In the genomic region with DNA sequence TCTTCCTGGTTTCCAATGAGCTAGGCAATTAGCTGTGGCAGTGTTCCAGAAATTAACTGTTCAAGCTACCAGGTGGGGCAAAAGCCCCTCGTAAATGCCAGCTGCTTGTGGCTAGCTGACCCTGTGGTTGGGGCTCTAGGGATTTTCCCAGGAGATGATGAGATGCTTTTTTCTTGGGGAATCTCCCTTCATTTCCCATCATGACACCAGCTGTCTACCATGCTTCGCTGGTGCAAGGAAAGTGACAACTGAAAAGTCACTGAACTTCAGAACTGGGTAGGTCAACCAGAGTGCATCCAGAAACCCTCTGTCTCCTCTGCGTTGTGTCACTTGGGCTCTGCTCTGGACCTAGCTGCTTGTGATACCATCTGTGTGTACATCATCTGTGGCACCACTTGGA, we compare ENCODE assay signal across 12 cellular contexts.
DNase-seq lines count a peak whose midpoint lies in the region; ATAC-seq, FAIRE-seq and TF ChIP-seq lines count a peak whose summit lies in the region.
"Had no signal": no experiment of that assay in that cellular context is flagged by ENCODE, and none has a peak within 500 bp of the region (broad histone marks: within the 10 kb centered on the region; RNA-seq: fewer than 3 reads in every experiment).

No MANE protein-coding gene starts in this region.

- H3K27ac ChIP-seq in tibial nerve (no peak overlapping the region), vagina (no peak overlapping the region)

- no peak for TF ChIP-seq POLR2A in GM12891 (IDR thresholded peaks at IDR 0.05; ENCODE audit: low read depth, low read length)
- TF ChIP-seq POLR2A in tibial nerve (IDR thresholded peaks at IDR 0.05): no peak
- TF ChIP-seq POLR2A in vagina (IDR thresholded peaks at IDR 0.05): no peak

- intact Hi-C loops in vagina (cut with DNase I): loop anchor here (10.0 kb wide), 1 partner anchor 951 kb away; no protein-coding TSS in a partner anchor

- H3K9me3 ChIP-seq in tibial nerve (no peaks in the 10 kb centered on the region), vagina (no peaks in the 10 kb centered on the region)

- peak; percentile 40 for FAIRE-seq in GM12891 (lab: Jason Lieb, UNC)

- peak; percentile 61 for ATAC-seq in GM19372 (IDR thresholded peaks at IDR 0.05; ENCODE audit: low read depth, unreplicated experiment)
- ATAC-seq in HG02798 (IDR thresholded peaks at IDR 0.05; ENCODE audit: poor library complexity, unreplicated experiment): peak; percentile 80
- ATAC-seq in HG03520 (IDR thresholded peaks at IDR 0.05; ENCODE audit: unreplicated experiment): peak; percentile 75
- ATAC-seq: WTC11 had no signal

- no peaks in the 10 kb centered on the region for H3K27me3 ChIP-seq in tibial nerve
- no peaks in the 10 kb centered on the region for H3K27me3 ChIP-seq in vagina

- no peak for TF ChIP-seq CTCF in tibial nerve (IDR thresholded peaks at IDR 0.05)
- no peak for TF ChIP-seq CTCF in vagina (IDR thresholded peaks at IDR 0.05)

- WGBS in tibial nerve, 2 donors: 72% methylated on average over 3 of the region's 3 CpGs

- TF ChIP-seq EP300 in tibial nerve (IDR thresholded peaks at IDR 0.05): no peak

- H3K36me3 ChIP-seq in tibial nerve (no peaks in the 10 kb centered on the region), vagina (no peaks in the 10 kb centered on the region)

- H3K4me3 ChIP-seq in tibial nerve (no peak overlapping the region), vagina (no peak overlapping the region)

- DNase-seq in GM12891 (ENCODE audit: insufficient read length, low spot score): no peak
- DNase-seq in tibial nerve (ENCODE audit: low spot score in 2 of 2): no peak
- no peak for DNase-seq in NCI-H2227 treated with DMSO at 0.1 percent for 48 hours (lab: John Stamatoyannopoulos, UW)
- no peak for DNase-seq in vagina (ENCODE audit: extremely low spot score in 2 of 2)
- DNase-seq in pons (ENCODE audit: low spot score): no peak
- DNase-seq: AML-193, NCI-H2081, Right ventricle myocardium superior had no signal

- H3K4me1 ChIP-seq in tibial nerve (no peaks in the 10 kb centered on the region), vagina (no peaks in the 10 kb centered on the region)

TF ChIP-seq in GM12891, 5 proteins besides CTCF, POLR2A, EP300 and RAD21:
- TF ChIP-seq PAX5 (IDR thresholded peaks at IDR 0.05; ENCODE audit: insufficient read depth, low read length, severe bottlenecking): peak; percentile 18
- TF ChIP-seq POLR2AphosphoS5 (IDR thresholded peaks at IDR 0.05; ENCODE audit: low read depth, low read length): no peak
- no peak for TF ChIP-seq TAF1 (IDR thresholded peaks at IDR 0.05; ENCODE audit: low read depth, low read length)
- no peak for TF ChIP-seq SPI1 (IDR thresholded peaks at IDR 0.05; ENCODE audit: low read depth, low read length)
- TF ChIP-seq POU2F2 (IDR thresholded peaks at IDR 0.05; ENCODE audit: low read depth, low read length): 0 out of 2 replicates have a peak, but pooled peaks have one; percentile 28
